Comparison of ENCODE assay signal across 15 cellular contexts in the genomic region with DNA sequence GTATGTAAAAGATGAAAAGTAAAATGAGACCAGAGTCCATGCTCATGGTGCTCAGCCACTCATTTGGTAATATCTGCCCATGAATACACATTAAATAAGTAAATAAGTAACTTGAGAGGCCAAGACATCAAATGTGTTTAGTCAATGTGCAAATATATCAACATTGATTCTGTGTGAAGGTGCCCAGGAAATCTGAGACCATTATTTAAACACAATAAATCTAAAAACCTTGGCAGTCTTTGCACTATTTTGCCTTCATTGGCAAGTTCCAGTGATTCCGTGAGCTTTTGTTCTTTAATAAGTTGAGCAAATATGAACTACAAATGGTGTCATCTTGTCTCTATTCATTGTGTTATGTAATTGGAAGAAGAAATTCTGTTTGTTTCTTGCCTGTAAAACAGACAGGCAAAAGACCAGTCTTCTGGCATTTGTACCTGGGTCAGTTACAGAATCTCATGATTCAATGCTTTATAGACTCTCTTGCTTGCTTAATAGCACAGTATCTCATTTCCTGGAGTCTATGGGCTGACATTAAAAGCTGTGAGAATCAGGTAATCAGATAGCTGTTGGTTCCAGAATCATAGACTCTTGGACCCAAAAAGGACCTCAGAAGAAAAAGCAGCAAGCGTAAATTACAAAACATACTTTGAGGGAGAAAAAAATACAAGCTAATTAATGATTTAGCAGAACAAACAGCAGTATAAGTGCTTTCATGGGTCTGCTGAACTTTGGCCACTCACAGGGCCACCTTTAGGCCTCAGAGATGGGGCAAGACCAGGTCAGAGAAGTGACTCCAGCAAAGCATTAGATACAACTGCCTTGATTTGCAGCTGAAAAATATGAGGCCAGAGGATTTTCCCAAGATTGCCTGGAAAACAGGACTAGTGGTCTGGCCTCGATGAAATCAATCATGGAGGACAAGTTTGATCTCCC. TPM values are rescaled to one million over a fixed set of nuclear protein-coding genes. Genes with fewer than 3 reads are reported as not detected.
DNase-seq lines count a peak whose midpoint lies in the region; ATAC-seq and TF ChIP-seq lines count a peak whose summit lies in the region.
"Had no signal": no experiment of that assay in that cellular context is flagged by ENCODE, and none has a peak within 500 bp of the region (broad histone marks: within the 10 kb centered on the region; RNA-seq: fewer than 3 reads in every experiment).

No MANE protein-coding gene starts in this region.

- no peaks in the 10 kb centered on the region for H3K36me3 ChIP-seq in liver (ENCODE audit: control insufficient read depth in 4 of 4, insufficient read depth in 3 of 4, low read depth in 1 of 4, low read length in 3 of 4)
- no peaks in the 10 kb centered on the region for H3K36me3 ChIP-seq in right atrium auricular region

- no peak overlapping the region for H3K9ac ChIP-seq in liver (ENCODE audit: low read depth in 1 of 2, low read length in 2 of 2)

- WGBS in liver = 32% methylated on average over 3 of the region's 3 CpGs

- H3K9me3 ChIP-seq in liver (ENCODE audit: control insufficient read depth in 4 of 4, low read length in 3 of 4) (no peaks in the 10 kb centered on the region), right atrium auricular region (no peaks in the 10 kb centered on the region)

- H3K4me1 ChIP-seq in liver (ENCODE audit: control insufficient read depth in 4 of 4, insufficient read depth in 4 of 4, low read length in 3 of 4) (peaks cover 0 to 17% (median 8%) of the 10 kb centered on the region in 4 donors), right atrium auricular region (no peaks in the 10 kb centered on the region)

- H3K4me3 ChIP-seq in AG09309 (ENCODE audit: control insufficient read depth, low read depth, low read length) (no peak overlapping the region), liver (ENCODE audit: low read depth in 1 of 3, low read length in 3 of 3) (no peak overlapping the region), right atrium auricular region (no peak overlapping the region)
- H3K4me3 ChIP-seq: smooth muscle cell had no signal

- H3K27me3 ChIP-seq in liver (ENCODE audit: control insufficient read depth in 4 of 4, insufficient read depth in 4 of 4, low read length in 3 of 4) = no peaks in the 10 kb centered on the region
- no peaks in the 10 kb centered on the region for H3K27me3 ChIP-seq in right atrium auricular region

- TF ChIP-seq RAD21 in liver (IDR thresholded peaks at IDR 0.05) = peak in 1 of 2 donors; percentile 14

- TF ChIP-seq CTCF in AG09309 (IDR thresholded peaks at IDR 0.05; ENCODE audit: control insufficient read depth, insufficient read depth, low read depth, low read length, missing control alignments) (no peak), RWPE1 (conservative IDR thresholded peaks at IDR 0.05; ENCODE audit: low read depth) (no peak), liver (IDR thresholded peaks at IDR 0.05; ENCODE audit: low read depth, low read length, missing input control) (no peak), right atrium auricular region (IDR thresholded peaks at IDR 0.05) (no peak)

- POLR2A ChIA-PET in RWPE1 (lab: Yijun Ruan, JAX; ENCODE audit: low non-redundant PET) = interaction anchor here (0.6 kb wide), 1 partner anchor 93 kb away, joined by 4 read pairs; no protein-coding TSS in a partner anchor

- DNase-seq in AG09309 (ENCODE audit: low read depth) (peak; percentile 29), NCI-H2029 (lab: John Stamatoyannopoulos, UW) (peak; percentile 42), RWPE1 (ENCODE audit: low spot score) (no peak), right atrium auricular region (ENCODE audit: low spot score) (no peak)
- DNase-seq in stimulated activated CD4-positive, alpha-beta T cell treated with anti-CD3 and anti-CD28 coated beads, Interleukin-2, amount 100 ng/mL, for 48 hours = no peak
- DNase-seq: activated CD4-positive, alpha-beta T cell treated with anti-CD3 and anti-CD28 coated beads, Interleukin-2, amount 10 ng/mL, durations not matched to agents 7 days and 5 days; NCI-H446; Right ventricle myocardium superior; T-helper 9 cell had no signal

- CTCF ChIA-PET in RWPE1 (lab: Yijun Ruan, JAX) = interaction anchor here (0.5 to 0.7 kb wide), 2 partner anchors 95 to 169 kb away, joined by 3 to 5 read pairs; a partner anchor contains a TSS

- no peak for ATAC-seq in GM21825 (IDR thresholded peaks at IDR 0.05; ENCODE audit: unreplicated experiment)
- ATAC-seq in GM21390 (IDR thresholded peaks at IDR 0.05; ENCODE audit: unreplicated experiment) = no peak
- ATAC-seq: activated T-helper 17 cell treated with anti-CD3 and anti-CD28 coated beads, Interleukin-2, amount 50 U/mL, for 72 hours had no signal

- H3K27ac ChIP-seq in RWPE1 (peak overlapping the region; percentile 82; the same call in 1 of the 2 replicates), liver (ENCODE audit: low read depth in 1 of 2, low read length in 2 of 2) (peak overlapping the region; percentile 48 to 66), right atrium auricular region (no peak overlapping the region)

TF ChIP-seq in liver, 16 proteins besides CTCF, POLR2A, EP300 and RAD21:
- TF ChIP-seq, protein P1, sequence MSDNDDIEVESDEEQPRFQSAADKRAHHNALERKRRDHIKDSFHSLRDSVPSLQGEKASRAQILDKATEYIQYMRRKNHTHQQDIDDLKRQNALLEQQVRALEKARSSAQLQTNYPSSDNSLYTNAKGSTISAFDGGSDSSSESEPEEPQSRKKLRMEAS (IDR thresholded peaks at IDR 0.05) = peak; percentile 24
- TF ChIP-seq HNF4G (IDR thresholded peaks at IDR 0.05) = peak; percentile 83
- peak; percentile 82 for TF ChIP-seq FOXA2 (IDR thresholded peaks at IDR 0.05)
- TF ChIP-seq HNF4A (conservative IDR thresholded peaks at IDR 0.05) = peak; percentile 90 to 96
- peak; percentile 85 for TF ChIP-seq SP1 (IDR thresholded peaks at IDR 0.05)
- TF ChIP-seq, protein P2, sequence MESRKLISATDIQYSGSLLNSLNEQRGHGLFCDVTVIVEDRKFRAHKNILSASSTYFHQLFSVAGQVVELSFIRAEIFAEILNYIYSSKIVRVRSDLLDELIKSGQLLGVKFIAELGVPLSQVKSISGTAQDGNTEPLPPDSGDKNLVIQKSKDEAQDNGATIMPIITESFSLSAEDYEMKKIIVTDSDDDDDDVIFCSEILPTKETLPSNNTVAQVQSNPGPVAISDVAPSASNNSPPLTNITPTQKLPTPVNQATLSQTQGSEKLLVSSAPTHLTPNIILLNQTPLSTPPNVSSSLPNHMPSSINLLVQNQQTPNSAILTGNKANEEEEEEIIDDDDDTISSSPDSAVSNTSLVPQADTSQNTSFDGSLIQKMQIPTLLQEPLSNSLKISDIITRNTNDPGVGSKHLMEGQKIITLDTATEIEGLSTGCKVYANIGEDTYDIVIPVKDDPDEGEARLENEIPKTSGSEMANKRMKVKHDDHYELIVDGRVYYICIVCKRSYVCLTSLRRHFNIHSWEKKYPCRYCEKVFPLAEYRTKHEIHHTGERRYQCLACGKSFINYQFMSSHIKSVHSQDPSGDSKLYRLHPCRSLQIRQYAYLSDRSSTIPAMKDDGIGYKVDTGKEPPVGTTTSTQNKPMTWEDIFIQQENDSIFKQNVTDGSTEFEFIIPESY (IDR thresholded peaks at IDR 0.05) = peak; percentile 16
- peak; percentile 44 to 73 for TF ChIP-seq JUND (IDR thresholded peaks at IDR 0.05)
- TF ChIP-seq TAF1 (conservative IDR thresholded peaks at IDR 0.05) = no peak
- TF ChIP-seq GABPA (IDR thresholded peaks at IDR 0.05 in 1 of 2, conservative IDR thresholded peaks at IDR 0.05 in 1 of 2) = no peak
- no peak for TF ChIP-seq EGR1 (IDR thresholded peaks at IDR 0.05; ENCODE audit: low read depth in 2 of 2)
- TF ChIP-seq FOXA1 (IDR thresholded peaks at IDR 0.05) = peak; percentile 35
- TF ChIP-seq NR2F2 (IDR thresholded peaks at IDR 0.05) = peak; percentile 46
- TF ChIP-seq, protein P3, sequence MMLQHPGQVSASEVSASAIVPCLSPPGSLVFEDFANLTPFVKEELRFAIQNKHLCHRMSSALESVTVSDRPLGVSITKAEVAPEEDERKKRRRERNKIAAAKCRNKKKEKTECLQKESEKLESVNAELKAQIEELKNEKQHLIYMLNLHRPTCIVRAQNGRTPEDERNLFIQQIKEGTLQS (IDR thresholded peaks at IDR 0.05) = peak; percentile 26
- TF ChIP-seq, protein P4, sequence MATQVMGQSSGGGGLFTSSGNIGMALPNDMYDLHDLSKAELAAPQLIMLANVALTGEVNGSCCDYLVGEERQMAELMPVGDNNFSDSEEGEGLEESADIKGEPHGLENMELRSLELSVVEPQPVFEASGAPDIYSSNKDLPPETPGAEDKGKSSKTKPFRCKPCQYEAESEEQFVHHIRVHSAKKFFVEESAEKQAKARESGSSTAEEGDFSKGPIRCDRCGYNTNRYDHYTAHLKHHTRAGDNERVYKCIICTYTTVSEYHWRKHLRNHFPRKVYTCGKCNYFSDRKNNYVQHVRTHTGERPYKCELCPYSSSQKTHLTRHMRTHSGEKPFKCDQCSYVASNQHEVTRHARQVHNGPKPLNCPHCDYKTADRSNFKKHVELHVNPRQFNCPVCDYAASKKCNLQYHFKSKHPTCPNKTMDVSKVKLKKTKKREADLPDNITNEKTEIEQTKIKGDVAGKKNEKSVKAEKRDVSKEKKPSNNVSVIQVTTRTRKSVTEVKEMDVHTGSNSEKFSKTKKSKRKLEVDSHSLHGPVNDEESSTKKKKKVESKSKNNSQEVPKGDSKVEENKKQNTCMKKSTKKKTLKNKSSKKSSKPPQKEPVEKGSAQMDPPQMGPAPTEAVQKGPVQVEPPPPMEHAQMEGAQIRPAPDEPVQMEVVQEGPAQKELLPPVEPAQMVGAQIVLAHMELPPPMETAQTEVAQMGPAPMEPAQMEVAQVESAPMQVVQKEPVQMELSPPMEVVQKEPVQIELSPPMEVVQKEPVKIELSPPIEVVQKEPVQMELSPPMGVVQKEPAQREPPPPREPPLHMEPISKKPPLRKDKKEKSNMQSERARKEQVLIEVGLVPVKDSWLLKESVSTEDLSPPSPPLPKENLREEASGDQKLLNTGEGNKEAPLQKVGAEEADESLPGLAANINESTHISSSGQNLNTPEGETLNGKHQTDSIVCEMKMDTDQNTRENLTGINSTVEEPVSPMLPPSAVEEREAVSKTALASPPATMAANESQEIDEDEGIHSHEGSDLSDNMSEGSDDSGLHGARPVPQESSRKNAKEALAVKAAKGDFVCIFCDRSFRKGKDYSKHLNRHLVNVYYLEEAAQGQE (IDR thresholded peaks at IDR 0.05) = peak; percentile 16
- peak; percentile 74 to 87 for TF ChIP-seq RXRA (IDR thresholded peaks at IDR 0.05)
- TF ChIP-seq YY1 (IDR thresholded peaks at IDR 0.05) = peak; percentile 18

RNA-seq across cellular contexts. Expression of a gene that starts 20.0 kb away (rescaled TPM):
- under 1 TPM in 1 of 2 donors, not detected in 1; 0.05 TPM for total RNA-seq in liver
- polyA plus RNA-seq in liver = not detected
- total RNA-seq in right atrium auricular region = not detected
- total RNA-seq: activated CD4-positive, alpha-beta T cell treated with anti-CD3 and anti-CD28 coated beads, Interleukin-2, amount 10 ng/mL, durations not matched to agents 7 days and 5 days; activated T-helper 17 cell treated with anti-CD3 and anti-CD28 coated beads, Interleukin-2, amount 50 U/mL, for 72 hours; LHCN-M2; Right ventricle myocardium superior had no signal

RNA-seq across cellular contexts. Expression of a gene that starts 21.0 kb away (rescaled TPM):
- total RNA-seq in liver (under 1 TPM in 1 of 2 donors, not detected in 1; 0.47 TPM), right atrium auricular region (not detected)
- not detected for polyA plus RNA-seq in liver
- total RNA-seq: activated CD4-positive, alpha-beta T cell treated with anti-CD3 and anti-CD28 coated beads, Interleukin-2, amount 10 ng/mL, durations not matched to agents 7 days and 5 days; activated T-helper 17 cell treated with anti-CD3 and anti-CD28 coated beads, Interleukin-2, amount 50 U/mL, for 72 hours; LHCN-M2; Right ventricle myocardium superior had no signal

RNA-seq across cellular contexts. Expression of a gene that starts 37.7 kb away (rescaled TPM):
- total RNA-seq in liver = not detected
- polyA plus RNA-seq in liver = not detected
- total RNA-seq in right atrium auricular region = not detected
- total RNA-seq: activated CD4-positive, alpha-beta T cell treated with anti-CD3 and anti-CD28 coated beads, Interleukin-2, amount 10 ng/mL, durations not matched to agents 7 days and 5 days; activated T-helper 17 cell treated with anti-CD3 and anti-CD28 coated beads, Interleukin-2, amount 50 U/mL, for 72 hours; LHCN-M2; Right ventricle myocardium superior had no signal

Comparison
In these comparisons a context has a peak if more than half of its experiments do, and no peak if none do; other contexts are left out.
1. DNase-seq: peak in AG09309 (single experiment) and NCI-H2029 (single experiment); none in RWPE1 (single experiment), right atrium auricular region (single experiment) and stimulated activated CD4-positive, alpha-beta T cell treated with anti-CD3 and anti-CD28 coated beads, Interleukin-2, amount 100 ng/mL, for 48 hours (0 of 2).
2. H3K27ac ChIP-seq: peak in RWPE1 (single experiment) and liver (2 of 2); none in right atrium auricular region (0 of 2).